17 cellular contexts compared by ENCODE assay signal in the genomic region with DNA sequence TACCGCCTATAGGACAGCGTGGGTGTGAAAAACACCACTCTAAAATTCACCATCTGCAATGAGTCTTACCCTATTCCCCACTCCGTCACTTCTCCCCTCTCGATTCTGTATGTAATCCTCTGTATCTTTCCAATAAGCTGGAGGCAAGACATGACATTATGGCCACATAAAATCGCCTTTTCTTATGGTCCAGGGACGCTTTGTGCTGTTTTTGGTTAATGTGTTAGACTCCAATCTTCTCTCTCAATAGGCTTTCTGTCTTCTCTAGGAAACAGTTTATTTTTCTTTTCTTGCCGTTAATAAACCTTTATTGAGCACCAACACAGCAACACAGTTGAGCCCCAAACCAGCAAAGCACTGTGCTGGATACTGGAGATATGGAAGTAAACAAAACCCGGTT.
"Had no signal": no experiment of that assay in that cellular context is flagged by ENCODE, and none has a peak within 500 bp of the region (broad histone marks: within the 10 kb centered on the region; RNA-seq: fewer than 3 reads in every experiment).

No MANE protein-coding gene starts in this region.

- H3K4me1 Mint-ChIP-seq: naive thymus-derived CD8-positive, alpha-beta T cell; stimulated activated effector memory CD8-positive, alpha-beta T cell treated with anti-CD3 and anti-CD28 coated beads, Interleukin-12 subunit alpha, Interleukin-12 subunit beta, amount 100 ng/mL, for 72 hours had no signal

- H3K4me3 ChIP-seq: coronary artery, heart left ventricle, mucosa of descending colon, psoas muscle, right lobe of liver, testis, transverse colon had no signal

- FAIRE-seq: frontal cortex had no signal

- ATAC-seq: heart left ventricle; naive thymus-derived CD8-positive, alpha-beta T cell; psoas muscle; right lobe of liver; stimulated activated effector memory CD8-positive, alpha-beta T cell treated with anti-CD3 and anti-CD28 coated beads, Interleukin-12 subunit alpha, Interleukin-12 subunit beta, amount 100 ng/mL, for 72 hours; stimulated activated naive CD8-positive, alpha-beta T cell treated with anti-CD3 and anti-CD28 coated beads, Interleukin-15, Interleukin-2, amounts not matched to agents 100 U/mL and 50 U/mL, for 24 hours had no signal

- H3K27me3 ChIP-seq: neutrophil, right lobe of liver, testis, transverse colon had no signal

- H3K36me3 ChIP-seq: heart left ventricle, neutrophil, right lobe of liver, transverse colon had no signal

- H3K4me1 ChIP-seq: psoas muscle, testis had no signal

- H3K27ac ChIP-seq: coronary artery, heart left ventricle, neutrophil, psoas muscle, right lobe of liver, testis, transverse colon had no signal

- H3K9me3 ChIP-seq: neutrophil, testis had no signal

- DNase-seq: effector CD4-positive, alpha-beta T cell; endodermal cell; heart left ventricle; hippocampal formation; mucosa of descending colon; naive thymus-derived CD8-positive, alpha-beta T cell; psoas muscle; retina; right lobe of liver; stimulated activated CD4-positive, alpha-beta T cell treated with anti-CD3 and anti-CD28 coated beads, Interleukin-4, amount 100 ng/mL, for 1 hour; stimulated activated naive CD8-positive, alpha-beta T cell treated with anti-CD3 and anti-CD28 coated beads, Interleukin-15, Interleukin-2, amounts not matched to agents 100 U/mL and 50 U/mL, for 24 hours; testis; transverse colon had no signal

- H3K36me3 Mint-ChIP-seq: stimulated activated effector memory CD8-positive, alpha-beta T cell treated with anti-CD3 and anti-CD28 coated beads, Interleukin-12 subunit alpha, Interleukin-12 subunit beta, amount 100 ng/mL, for 72 hours had no signal

- H3K27ac Mint-ChIP-seq: endodermal cell; naive thymus-derived CD8-positive, alpha-beta T cell; stimulated activated effector memory CD8-positive, alpha-beta T cell treated with anti-CD3 and anti-CD28 coated beads, Interleukin-12 subunit alpha, Interleukin-12 subunit beta, amount 100 ng/mL, for 72 hours had no signal

- H3K4me3 Mint-ChIP-seq: endodermal cell; naive thymus-derived CD8-positive, alpha-beta T cell; stimulated activated effector memory CD8-positive, alpha-beta T cell treated with anti-CD3 and anti-CD28 coated beads, Interleukin-12 subunit alpha, Interleukin-12 subunit beta, amount 100 ng/mL, for 72 hours had no signal
